ENCODE assay signal across 1 cellular context in the genomic region with DNA sequence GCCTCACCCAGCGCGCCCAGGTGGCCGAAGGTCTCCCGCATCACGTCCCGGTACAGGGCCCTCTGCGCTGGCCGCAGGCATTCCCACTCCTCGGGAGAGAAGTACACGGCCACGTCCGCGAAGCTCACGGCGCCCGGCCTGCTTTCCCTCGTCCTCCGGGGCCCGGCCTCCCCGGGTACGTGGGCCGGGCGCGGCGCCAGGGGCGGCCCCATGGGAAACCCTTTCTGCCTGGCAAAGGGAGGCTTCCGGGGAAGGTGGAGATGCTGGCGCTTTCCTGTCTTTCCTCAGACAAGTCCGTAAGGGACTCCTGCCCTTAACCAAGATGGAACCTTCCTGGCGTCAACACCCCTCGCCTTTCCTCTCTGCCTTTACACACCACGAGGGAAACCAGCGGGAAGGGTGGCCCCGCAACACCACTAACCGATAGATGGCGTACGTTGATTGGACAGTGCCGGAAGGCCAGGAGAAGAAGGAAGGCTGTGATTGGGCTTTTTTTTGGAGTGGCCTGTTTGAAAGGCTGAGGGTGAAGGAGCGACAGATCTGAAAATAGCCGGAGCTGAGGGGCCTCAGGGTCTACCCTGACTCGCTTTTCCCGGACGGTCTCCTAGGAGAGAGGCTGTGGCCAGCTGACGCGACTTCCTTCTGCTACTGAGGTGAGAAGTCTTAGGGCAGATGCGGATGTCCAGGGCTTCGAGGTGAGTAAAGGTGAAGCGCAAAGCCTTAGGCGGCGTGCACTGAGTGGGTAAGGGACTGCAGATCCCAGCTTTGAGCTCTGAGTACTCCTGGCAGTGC.
TF ChIP-seq lines count a peak whose summit lies in the region.

TSS of gene ZNF785 (minus strand) at position 298 of the 792 bp plus-strand sequence. CDS start at position 212, 86 bp downstream.

TF ChIP-seq in H1, 55 proteins besides CTCF, POLR2A, EP300 and RAD21 (continued from another document):
- TF ChIP-seq, protein P1, sequence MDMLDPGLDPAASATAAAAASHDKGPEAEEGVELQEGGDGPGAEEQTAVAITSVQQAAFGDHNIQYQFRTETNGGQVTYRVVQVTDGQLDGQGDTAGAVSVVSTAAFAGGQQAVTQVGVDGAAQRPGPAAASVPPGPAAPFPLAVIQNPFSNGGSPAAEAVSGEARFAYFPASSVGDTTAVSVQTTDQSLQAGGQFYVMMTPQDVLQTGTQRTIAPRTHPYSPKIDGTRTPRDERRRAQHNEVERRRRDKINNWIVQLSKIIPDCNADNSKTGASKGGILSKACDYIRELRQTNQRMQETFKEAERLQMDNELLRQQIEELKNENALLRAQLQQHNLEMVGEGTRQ (IDR thresholded peaks at IDR 0.05; ENCODE audit: low read length) = peak; percentile 19
- TF ChIP-seq TCF12 (IDR thresholded peaks at IDR 0.05; ENCODE audit: low read depth, low read length) (peak; percentile 58; the same call in 1 of the 2 replicates), KDM4A (IDR thresholded peaks at IDR 0.05; ENCODE audit: low read depth, low read length, severe bottlenecking) (peak; percentile 85), HDAC6 (IDR thresholded peaks at IDR 0.05; ENCODE audit: low read depth, low read length) (no peak), SP2 (IDR thresholded peaks at IDR 0.05; ENCODE audit: low read length) (no peak), CHD1 (IDR thresholded peaks at IDR 0.05; ENCODE audit: low read depth, low read length) (no peak), POLR2AphosphoS5 (IDR thresholded peaks at IDR 0.05; ENCODE audit: low read depth, low read length) (peak; percentile 66; the same call in 1 of the 2 replicates), SIN3A (conservative IDR thresholded peaks at IDR 0.05 in 1 of 2, IDR thresholded peaks at IDR 0.05 in 1 of 2; ENCODE audit: low read depth in 1 of 2, low read length in 2 of 2) (peak; percentile 38 to 94; a peak in 2 of 4 replicates), SUZ12 (IDR thresholded peaks at IDR 0.05; ENCODE audit: low read length) (no peak), CBX8 (IDR thresholded peaks at IDR 0.05; ENCODE audit: borderline replicate concordance, low read depth, low read length) (no peak), CHD2 (IDR thresholded peaks at IDR 0.05; ENCODE audit: low read length) (peak; percentile 88), SP1 (IDR thresholded peaks at IDR 0.05; ENCODE audit: low read depth, low read length) (peak; percentile 97), TAF1 (IDR thresholded peaks at IDR 0.05; ENCODE audit: low read depth, low read length) (peak; percentile 67), RNF2 (IDR thresholded peaks at IDR 0.05; ENCODE audit: borderline replicate concordance, low read depth, low read length, missing control alignments, poor library complexity, severe bottlenecking) (no peak), CTBP2 (IDR thresholded peaks at IDR 0.05; ENCODE audit: borderline replicate concordance, insufficient read depth, insufficient read length, low read length) (no peak), HDAC2 (IDR thresholded peaks at IDR 0.05; ENCODE audit: borderline replicate concordance in 1 of 2, low read depth in 2 of 2, low read length in 2 of 2) (peak in 1 of 2 experiments; percentile 85; a peak in 2 of 4 replicates), SP4 (IDR thresholded peaks at IDR 0.05; ENCODE audit: low read length) (peak; percentile 68; the same call in 1 of the 2 replicates), ASH2L (IDR thresholded peaks at IDR 0.05; ENCODE audit: low read length) (peak; percentile 51), FOSL1 (IDR thresholded peaks at IDR 0.05; ENCODE audit: insufficient read depth, low read depth, low read length) (no peak), RBBP5 (IDR thresholded peaks at IDR 0.05; ENCODE audit: borderline replicate concordance, low read depth, low read length) (no peak)
- TF ChIP-seq, protein P2, sequence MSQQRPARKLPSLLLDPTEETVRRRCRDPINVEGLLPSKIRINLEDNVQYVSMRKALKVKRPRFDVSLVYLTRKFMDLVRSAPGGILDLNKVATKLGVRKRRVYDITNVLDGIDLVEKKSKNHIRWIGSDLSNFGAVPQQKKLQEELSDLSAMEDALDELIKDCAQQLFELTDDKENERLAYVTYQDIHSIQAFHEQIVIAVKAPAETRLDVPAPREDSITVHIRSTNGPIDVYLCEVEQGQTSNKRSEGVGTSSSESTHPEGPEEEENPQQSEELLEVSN (IDR thresholded peaks at IDR 0.05) = peak; percentile 99
- TF ChIP-seq, protein P3, sequence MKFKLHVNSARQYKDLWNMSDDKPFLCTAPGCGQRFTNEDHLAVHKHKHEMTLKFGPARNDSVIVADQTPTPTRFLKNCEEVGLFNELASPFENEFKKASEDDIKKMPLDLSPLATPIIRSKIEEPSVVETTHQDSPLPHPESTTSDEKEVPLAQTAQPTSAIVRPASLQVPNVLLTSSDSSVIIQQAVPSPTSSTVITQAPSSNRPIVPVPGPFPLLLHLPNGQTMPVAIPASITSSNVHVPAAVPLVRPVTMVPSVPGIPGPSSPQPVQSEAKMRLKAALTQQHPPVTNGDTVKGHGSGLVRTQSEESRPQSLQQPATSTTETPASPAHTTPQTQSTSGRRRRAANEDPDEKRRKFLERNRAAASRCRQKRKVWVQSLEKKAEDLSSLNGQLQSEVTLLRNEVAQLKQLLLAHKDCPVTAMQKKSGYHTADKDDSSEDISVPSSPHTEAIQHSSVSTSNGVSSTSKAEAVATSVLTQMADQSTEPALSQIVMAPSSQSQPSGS (IDR thresholded peaks at IDR 0.05; ENCODE audit: low read length) = peak; percentile 45; the same call in 1 of the 2 replicates
